ENCODE assay signal across 8 cellular contexts in the genomic region with DNA sequence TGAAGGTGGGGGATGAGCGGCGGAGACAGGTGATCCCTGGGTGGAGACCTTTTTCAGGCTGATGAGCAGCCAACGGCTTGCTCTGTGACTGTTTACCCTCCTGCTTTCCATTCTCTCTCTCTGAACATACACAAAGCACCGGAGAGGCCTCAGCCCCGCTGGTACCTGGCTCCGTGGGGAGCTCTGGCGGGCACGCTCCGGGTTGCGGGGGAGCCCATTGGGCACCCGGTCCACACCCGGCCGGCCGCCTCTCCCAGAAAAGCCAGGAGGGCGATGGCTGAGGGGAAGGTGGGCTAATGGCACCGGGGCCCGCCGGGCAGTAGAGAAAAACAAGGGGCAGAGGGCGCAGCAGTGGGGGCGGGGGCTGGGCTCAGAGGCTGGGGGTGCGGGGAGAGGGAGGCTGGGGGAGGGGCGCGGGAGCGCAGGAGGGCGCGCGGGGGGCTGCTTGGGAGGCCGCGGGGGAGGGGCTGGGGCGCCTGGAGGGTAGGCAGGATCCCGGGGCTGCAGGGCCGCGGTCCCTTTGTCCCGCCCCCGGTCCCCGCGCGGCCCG. TPM values are rescaled to one million over a fixed set of nuclear protein-coding genes. Genes with fewer than 3 reads are reported as not detected.
DNase-seq lines count a peak whose midpoint lies in the region; ATAC-seq and TF ChIP-seq lines count a peak whose summit lies in the region.

No MANE protein-coding gene starts in this region.

- peak; percentile 12 for ATAC-seq in CD4-positive, alpha-beta T cell (ENCODE audit: poor library complexity)
- ATAC-seq in GM21723 (IDR thresholded peaks at IDR 0.05; ENCODE audit: unreplicated experiment) (peak; percentile 10), GM18519 (IDR thresholded peaks at IDR 0.05; ENCODE audit: low FRiP score, unreplicated experiment) (no peak)

- H3K9ac ChIP-seq in mucosa of rectum (ENCODE audit: low read depth in 1 of 2, low read length in 2 of 2), result peak overlapping the region; percentile 75 to 84

- no peak for TF ChIP-seq CTCF in CD4-positive, alpha-beta T cell (IDR thresholded peaks at IDR 0.05)
- peak in 1 of 3 experiments; percentile 11 for TF ChIP-seq CTCF in vagina (IDR thresholded peaks at IDR 0.05)

- peak overlapping the region; percentile 96 for H3K4me3 Mint-ChIP-seq in CD4-positive, alpha-beta T cell

- peak overlapping the region; percentile 99 for H3K27ac Mint-ChIP-seq in CD4-positive, alpha-beta T cell

- no peaks in the 10 kb centered on the region for H3K9me3 Mint-ChIP-seq in CD4-positive, alpha-beta T cell

- H3K4me3 ChIP-seq in SJCRH30 (peak overlapping the region; percentile 73), mucosa of rectum (ENCODE audit: low read length in 2 of 2) (peak overlapping the region; percentile 77 to 88), vagina (peak overlapping the region; percentile 80 to 93)
- H3K4me3 ChIP-seq in effector memory CD4-positive, alpha-beta T cell (ENCODE audit: insufficient read depth, low read depth, low read length, poor library complexity, severe bottlenecking), result peak overlapping the region; percentile 74

- peaks cover 46% of the 10 kb centered on the region for H3K4me1 Mint-ChIP-seq in CD4-positive, alpha-beta T cell (ENCODE audit: low read depth)

- no peak for TF ChIP-seq POLR2A in vagina (IDR thresholded peaks at IDR 0.05)

- peaks cover 8% of the 10 kb centered on the region; the same call in 1 of the 2 replicates for H3K4me1 ChIP-seq in SJCRH30
- H3K4me1 ChIP-seq in effector memory CD4-positive, alpha-beta T cell (ENCODE audit: control insufficient read depth, insufficient read depth, low read length, poor library complexity, severe bottlenecking), result peaks cover 15% of the 10 kb centered on the region
- H3K4me1 ChIP-seq in mucosa of rectum (ENCODE audit: control insufficient read depth in 2 of 2, insufficient read depth in 2 of 2, low read length in 2 of 2), result peaks cover 13 to 18% of the 10 kb centered on the region in 2 donors
- peaks cover 28% of the 10 kb centered on the region for H3K4me1 ChIP-seq in vagina

- H3K9me3 ChIP-seq in CD4-positive, alpha-beta T cell (ENCODE audit: control insufficient read depth, low read length), result no peaks in the 10 kb centered on the region
- H3K9me3 ChIP-seq in SJCRH30 (replicated peaks) (no peaks in the 10 kb centered on the region), mucosa of rectum (ENCODE audit: control insufficient read depth in 2 of 2, low read length in 2 of 2) (no peaks in the 10 kb centered on the region), vagina (no peaks in the 10 kb centered on the region)
- H3K9me3 ChIP-seq in effector memory CD4-positive, alpha-beta T cell (ENCODE audit: control insufficient read depth, low read length), result no peaks in the 10 kb centered on the region

- H3K36me3 ChIP-seq in SJCRH30 (peaks cover 24% of the 10 kb centered on the region), mucosa of rectum (ENCODE audit: control insufficient read depth in 2 of 2, insufficient read depth in 2 of 2, low read length in 2 of 2) (peaks cover 14 to 24% of the 10 kb centered on the region in 2 donors), vagina (peaks cover 0 to 23% of the 10 kb centered on the region in 2 donors)
- peaks cover 10% of the 10 kb centered on the region for H3K36me3 ChIP-seq in effector memory CD4-positive, alpha-beta T cell (ENCODE audit: control insufficient read depth, insufficient read depth, low read length)

- peak overlapping the region; percentile 65 for H3K27ac ChIP-seq in CD4-positive, alpha-beta T cell (ENCODE audit: low read depth, low read length)
- H3K27ac ChIP-seq in SJCRH30 (peak overlapping the region; percentile 64), mucosa of rectum (ENCODE audit: low read depth in 2 of 2, low read length in 2 of 2) (peak overlapping the region; percentile 78 to 80), vagina (peak overlapping the region; percentile 94)
- H3K27ac ChIP-seq in effector memory CD4-positive, alpha-beta T cell (ENCODE audit: insufficient read depth, low read length, poor library complexity, severe bottlenecking), result peak overlapping the region; percentile 75

- intact Hi-C loops in CD4-positive, alpha-beta T cell (cut with DNase I, micrococcal nuclease), result loop anchor here (1.0 to 5.0 kb wide), 9 partner anchors 28 to 447 kb away; partner anchors contain the start of genes MYL6B (in 2 of the 2), GDF11 (in 1 of the 2) and ZC3H10 (in 1 of the 2)
- intact Hi-C loops in vagina (cut with DNase I), result loop anchor here (2.0 kb wide), 1 partner anchor 70 kb away; the partner anchor contains the start of gene ZC3H10

- peak in 4 of 10 experiments; percentile 6 to 10 (median 7) for DNase-seq in CD4-positive, alpha-beta T cell
- DNase-seq in SJCRH30 (peak; percentile 55 to 69), vagina (ENCODE audit: extremely low spot score in 2 of 2) (no peak), NCI-H446 (lab: John Stamatoyannopoulos, UW) (no peak)
- DNase-seq in effector memory CD4-positive, alpha-beta T cell, result peak in 1 of 3 donors; percentile 5

- no peaks in the 10 kb centered on the region for H3K27me3 ChIP-seq in CD4-positive, alpha-beta T cell (ENCODE audit: control insufficient read depth, insufficient read depth, low read length)
- H3K27me3 ChIP-seq in SJCRH30 (no peaks in the 10 kb centered on the region), mucosa of rectum (ENCODE audit: control insufficient read depth in 2 of 2, insufficient read depth in 2 of 2, low read length in 2 of 2) (no peaks in the 10 kb centered on the region), vagina (no peaks in the 10 kb centered on the region)
- no peaks in the 10 kb centered on the region for H3K27me3 ChIP-seq in effector memory CD4-positive, alpha-beta T cell (replicated peaks; ENCODE audit: control insufficient read depth, insufficient read depth, low read length, poor library complexity, severe bottlenecking)

- CTCF ChIA-PET in CD4-positive, alpha-beta T cell (lab: Charles Lee), result interaction anchor here (0.6 to 4.7 kb wide), 41 partner anchors 8 to 450 kb away, joined by 3 to 138 read pairs (median 5); partner anchors contain the start of genes ANKRD52, COQ10A, ERBB3 and ESYT1

- H3K27me3 Mint-ChIP-seq in CD4-positive, alpha-beta T cell, result peaks cover 5% of the 10 kb centered on the region

- H3K36me3 Mint-ChIP-seq in CD4-positive, alpha-beta T cell (ENCODE audit: low read depth), result peaks cover 61% of the 10 kb centered on the region

- POLR2A ChIA-PET in CD4-positive, alpha-beta T cell (lab: Charles Lee), result interaction anchor here (0.6 to 4.1 kb wide), 43 partner anchors 8 to 499 kb away, joined by 3 to 116 read pairs (median 5); partner anchors contain the start of genes ANKRD52, COQ10A, ESYT1 and GLS2

RNA-seq across cellular contexts. Expression of gene SMARCC2, which starts 0.4 kb away (rescaled TPM):
- total RNA-seq in CD4-positive, alpha-beta T cell, result 100 to 1,000 TPM; 104 to 109 TPM
- 57.3 and 60.9 TPM in 2 replicates for total RNA-seq in SJCRH30 (2014; rRNA removed; shearing (Covaris generic))
- 95.3 TPM for total RNA-seq in vagina

RNA-seq across cellular contexts. Expression of gene MYL6, which starts 30.7 kb away (rescaled TPM):
- 100 to 1,000 TPM; 670 to 673 TPM for total RNA-seq in CD4-positive, alpha-beta T cell
- total RNA-seq in SJCRH30 (2014; rRNA removed; shearing (Covaris generic)), result 564 and 633 TPM in 2 replicates
- total RNA-seq in vagina, result 2,285 TPM

RNA-seq across cellular contexts. Expression of gene RNF41, which starts 32.9 kb away (rescaled TPM):
- 10 to 100 TPM; 28.0 to 32.4 TPM for total RNA-seq in CD4-positive, alpha-beta T cell
- total RNA-seq in SJCRH30 (2014; rRNA removed; shearing (Covaris generic)), result 24.3 and 25.7 TPM in 2 replicates
- total RNA-seq in vagina, result 79.6 TPM

RNA-seq across cellular contexts. Expression of gene NABP2, which starts 35.3 kb away (rescaled TPM):
- total RNA-seq in CD4-positive, alpha-beta T cell, result 1 to 10 TPM; 7.6 to 9.1 TPM
- 43.2 and 46.5 TPM in 2 replicates for total RNA-seq in SJCRH30 (2014; rRNA removed; shearing (Covaris generic))
- total RNA-seq in vagina, result 20.4 TPM

RNA-seq across cellular contexts. Expression of gene MYL6B, which starts 36.5 kb away (rescaled TPM):
- total RNA-seq in CD4-positive, alpha-beta T cell, result 1 to 10 TPM; 6.2 to 6.4 TPM
- total RNA-seq in SJCRH30 (2014; rRNA removed; shearing (Covaris generic)), result 199 and 208 TPM in 2 replicates
- 40.8 TPM for total RNA-seq in vagina

Comparison
In these comparisons a context has a peak if more than half of its experiments do, and no peak if none do; other contexts are left out.
1. DNase-seq: peak in SJCRH30 (2 of 2); none in vagina (0 of 2) and NCI-H446 (0 of 2).
2. Peak in every context shown above with its lines, with median percentiles within 50 percentile points of each other: H3K27ac ChIP-seq and H3K4me3 ChIP-seq.